In genomic region chr9:13915591-13916301, GRCh38 we compare ENCODE assay signal across 23 cellular contexts.
DNase-seq lines count a peak whose midpoint lies in the region; ATAC-seq and TF ChIP-seq lines count a peak whose summit lies in the region.
"Had no signal": no experiment of that assay in that cellular context is flagged by ENCODE, and none has a peak within 500 bp of the region (broad histone marks: within the 10 kb centered on the region; RNA-seq: fewer than 3 reads in every experiment).

No MANE protein-coding gene starts in this region.

- CTCF ChIA-PET in MCF 10A (lab: Yijun Ruan, JAX) = interaction anchor here (0.6 to 1.1 kb wide), 2 partner anchors 448 to 473 kb away, joined by 3 to 4 read pairs; no protein-coding TSS in a partner anchor
- CTCF ChIA-PET in mammary epithelial cell (lab: Charles Lee; ENCODE audit: low non-redundant PET) = no interaction called here

- H3K9me3 Mint-ChIP-seq in MCF 10A (ENCODE audit: unreplicated experiment) = no peaks in the 10 kb centered on the region
- H3K9me3 Mint-ChIP-seq: endodermal cell; GM23338; neural progenitor cell; T-helper 1 cell treated with Interleukin-12 subunit alpha and Interleukin-12 subunit beta and Interleukin-4 antibody, amounts not matched to agents 30 μg/mL and 1 μg/mL, for 36 hours had no signal

- TF ChIP-seq CTCF in MCF 10A (IDR thresholded peaks at IDR 0.05; ENCODE audit: unreplicated experiment) = no peak
- TF ChIP-seq CTCF in mammary epithelial cell (conservative IDR thresholded peaks at IDR 0.05 in 1 of 2, IDR thresholded peaks at IDR 0.05 in 1 of 2; ENCODE audit: extremely low read depth in 1 of 2, insufficient read depth in 1 of 2, low read depth in 1 of 2, low read length in 2 of 2) = no peak
- no peak for TF ChIP-seq CTCF in cardiac muscle cell (IDR thresholded peaks at IDR 0.05; ENCODE audit: low read depth, low read length)
- TF ChIP-seq CTCF in thoracic aorta (IDR thresholded peaks at IDR 0.05) = no peak

- H3K4me1 ChIP-seq in mammary epithelial cell (ENCODE audit: insufficient read depth, low read length) (no peaks in the 10 kb centered on the region), cardiac muscle cell (ENCODE audit: low read depth) (peaks cover 11% of the 10 kb centered on the region), thoracic aorta (ENCODE audit: control insufficient read depth in 1 of 2, low read depth in 2 of 2) (peaks cover 20 to 48% of the 10 kb centered on the region in 2 donors)
- H3K4me1 ChIP-seq: foreskin keratinocyte, neural progenitor cell, upper lobe of right lung had no signal

- no peak overlapping the region for H3K27ac Mint-ChIP-seq in MCF 10A (ENCODE audit: low read depth, unreplicated experiment)
- H3K27ac Mint-ChIP-seq: activated naive CD8-positive, alpha-beta T cell; activated T-cell treated with anti-CD3 and anti-CD28 coated beads, Interleukin-2, amount 50 U/mL, for 24 hours; endodermal cell; neural progenitor cell; T-helper 1 cell treated with Interleukin-12 subunit alpha and Interleukin-12 subunit beta and Interleukin-4 antibody, amounts not matched to agents 30 μg/mL and 1 μg/mL, for 36 hours had no signal

- H3K4me1 Mint-ChIP-seq in MCF 10A (ENCODE audit: insufficient read depth, unreplicated experiment) = peaks cover 18% of the 10 kb centered on the region
- H3K4me1 Mint-ChIP-seq: endodermal cell, GM23338, neural progenitor cell had no signal

- BruUV-seq in MCF 10A (replicated peaks; lab: Mats Ljungman, UMichigan) (no TSS peak), mammary epithelial cell (replicated peaks; lab: Mats Ljungman, UMichigan) (no TSS peak)

- ATAC-seq in thoracic aorta (ENCODE audit: insufficient number of reproducible peaks, low FRiP score, low read depth) (peak; percentile 52), GM21360 (IDR thresholded peaks at IDR 0.05; ENCODE audit: unreplicated experiment) (no peak)
- ATAC-seq: foreskin keratinocyte; GM23338; stimulated activated naive CD8-positive, alpha-beta T cell treated with anti-CD3 and anti-CD28 coated beads, Interleukin-15, Interleukin-2, amounts not matched to agents 100 U/mL and 50 U/mL, for 24 hours; upper lobe of right lung had no signal

- no peaks in the 10 kb centered on the region for H3K9me3 ChIP-seq in mammary epithelial cell (replicated peaks; ENCODE audit: insufficient read depth, low read length)
- H3K9me3 ChIP-seq in cardiac muscle cell (ENCODE audit: low read depth) = no peaks in the 10 kb centered on the region
- no peaks in the 10 kb centered on the region for H3K9me3 ChIP-seq in thoracic aorta
- H3K9me3 ChIP-seq: upper lobe of right lung had no signal

- H3K4me3 ChIP-seq in mammary epithelial cell (replicated peaks in 1 of 3; ENCODE audit: insufficient read depth in 1 of 3, low read depth in 2 of 3, low read length in 3 of 3) = no peak overlapping the region
- H3K4me3 ChIP-seq in cardiac muscle cell = no peak overlapping the region
- no peak overlapping the region for H3K4me3 ChIP-seq in thoracic aorta
- H3K4me3 ChIP-seq: GM23338, neural progenitor cell, upper lobe of right lung had no signal

- no peaks in the 10 kb centered on the region for H4K20me1 ChIP-seq in mammary epithelial cell (ENCODE audit: insufficient read depth, low read length)

- H3K4me3 Mint-ChIP-seq in MCF 10A (ENCODE audit: unreplicated experiment) = no peak overlapping the region
- H3K4me3 Mint-ChIP-seq: activated naive CD8-positive, alpha-beta T cell; activated T-cell treated with anti-CD3 and anti-CD28 coated beads, Interleukin-2, amount 50 U/mL, for 24 hours; endodermal cell; GM23338; neural progenitor cell; T-helper 1 cell treated with Interleukin-12 subunit alpha and Interleukin-12 subunit beta and Interleukin-4 antibody, amounts not matched to agents 30 μg/mL and 1 μg/mL, for 36 hours had no signal

- H3K4me2 ChIP-seq in mammary epithelial cell (ENCODE audit: insufficient read depth, low read depth, low read length) = no peak overlapping the region
- H3K4me2 ChIP-seq: GM23338, neural progenitor cell had no signal

- POLR2A ChIA-PET in MCF 10A (lab: Yijun Ruan, JAX) = interaction anchor here (0.6 to 0.8 kb wide), 2 partner anchors 15 to 22 kb away, joined by 3 to 4 read pairs; no protein-coding TSS in a partner anchor

- 97% methylated on average over 4 of the region's 4 CpGs for WGBS in mammary epithelial cell (ENCODE audit: low coverage, missing lambda C conversion rate)

- H3K36me3 Mint-ChIP-seq in MCF 10A (ENCODE audit: insufficient read depth, unreplicated experiment) = no peaks in the 10 kb centered on the region
- H3K36me3 Mint-ChIP-seq: activated naive CD8-positive, alpha-beta T cell; neural progenitor cell had no signal

- H3K9ac ChIP-seq in mammary epithelial cell (ENCODE audit: insufficient read depth, low read length) = no peak overlapping the region
- H3K9ac ChIP-seq: neural progenitor cell had no signal

- no peak overlapping the region for H3K27ac ChIP-seq in mammary epithelial cell (ENCODE audit: insufficient read depth, low read depth, low read length)
- peak overlapping the region; percentile 86 for H3K27ac ChIP-seq in cardiac muscle cell
- peak overlapping the region; percentile 55 to 57 for H3K27ac ChIP-seq in thoracic aorta
- H3K27ac ChIP-seq: C4-2B, foreskin keratinocyte, neural progenitor cell, upper lobe of right lung had no signal

- no peaks in the 10 kb centered on the region for H3K27me3 Mint-ChIP-seq in MCF 10A (ENCODE audit: insufficient read depth, unreplicated experiment)
- H3K27me3 Mint-ChIP-seq: activated naive CD8-positive, alpha-beta T cell; activated T-cell treated with anti-CD3 and anti-CD28 coated beads, Interleukin-2, amount 50 U/mL, for 24 hours had no signal

- H3K36me3 ChIP-seq in mammary epithelial cell (ENCODE audit: insufficient read depth, low read length) = no peaks in the 10 kb centered on the region
- no peaks in the 10 kb centered on the region for H3K36me3 ChIP-seq in cardiac muscle cell
- H3K36me3 ChIP-seq in thoracic aorta = no peaks in the 10 kb centered on the region
- H3K36me3 ChIP-seq: neural progenitor cell, upper lobe of right lung had no signal

- dilution Hi-C loops in mammary epithelial cell (cut with HindIII; ENCODE audit: low sequenced_read_pairs) = no loop called here

- DNase-seq in MCF 10A (ENCODE audit: unreplicated experiment) = peak; percentile 24
- no peak for DNase-seq in mammary epithelial cell
- peak; percentile 42 for DNase-seq in astrocyte of the hippocampus (ENCODE audit: low read depth, low spot score)
- DNase-seq in cardiac muscle cell (ENCODE audit: low read depth in 1 of 2, low spot score in 1 of 2) = peak in 1 of 2 donors; percentile 37
- no peak for DNase-seq in thoracic aorta (ENCODE audit: low spot score)
- no peak for DNase-seq in SHP77 treated with DMSO at 0.1 percent for 48 hours (lab: John Stamatoyannopoulos, UW)
- no peak for DNase-seq in NAMALWA (ENCODE audit: low spot score)
- DNase-seq: activated CD4-positive, alpha-beta T cell treated with anti-CD3 and anti-CD28 coated beads, Interleukin-2, amount 50 U/mL, for 48 hours; activated T-cell treated with anti-CD3 and anti-CD28 coated beads, Interleukin-2, amount 50 U/mL, for 24 hours; cerebellar nuclear complex; DMS153; endodermal cell; NCI-H1694 treated with DMSO at 0.1 percent for 48 hours; SIG-M5; stimulated activated naive CD8-positive, alpha-beta T cell treated with anti-CD3 and anti-CD28 coated beads, Interleukin-15, Interleukin-2, amounts not matched to agents 100 U/mL and 50 U/mL, for 24 hours; upper lobe of right lung had no signal

- no peak overlapping the region for H2AFZ ChIP-seq in mammary epithelial cell (ENCODE audit: low read depth, low read length)
- H2AFZ ChIP-seq: GM23338, neural progenitor cell had no signal

- intact Hi-C loops in MCF 10A (cut with micrococcal nuclease) = no loop called here
- intact Hi-C loops in mammary epithelial cell (cut with micrococcal nuclease) = no loop called here

- H3K27me3 ChIP-seq in mammary epithelial cell (ENCODE audit: insufficient read depth, low read length) (no peaks in the 10 kb centered on the region), cardiac muscle cell (no peaks in the 10 kb centered on the region), thoracic aorta (replicated peaks; ENCODE audit: insufficient read depth) (no peaks in the 10 kb centered on the region)
- H3K27me3 ChIP-seq: foreskin keratinocyte, neural progenitor cell, upper lobe of right lung had no signal

- in situ Hi-C loops in mammary epithelial cell (cut with MboI; ENCODE audit: low sequenced_read_pairs in 2 of 2) = no loop called here

- no peaks in the 10 kb centered on the region for H3K79me2 ChIP-seq in mammary epithelial cell (ENCODE audit: insufficient read depth, low read length)

Comparison
In these comparisons a context has a peak if more than half of its experiments do, and no peak if none do; other contexts are left out.
1. DNase-seq: peak in MCF 10A (single experiment) and astrocyte of the hippocampus (single experiment); none in mammary epithelial cell (single experiment), thoracic aorta (single experiment), SHP77 treated with DMSO at 0.1 percent for 48 hours (single experiment) and NAMALWA (single experiment).